ENCODE assay signal across 6 cellular contexts in genomic region chr5:14082523-14082922, GRCh38.
"Had no signal": no experiment of that assay in that cellular context is flagged by ENCODE, and none has a peak within 500 bp of the region (broad histone marks: within the 10 kb centered on the region; RNA-seq: fewer than 3 reads in every experiment).

No MANE protein-coding gene starts in this region.

- H3K4me3 ChIP-seq: GM23248, HAP-1 had no signal

- DNase-seq: GOT3, H7, KBM-7 had no signal

- H3K27ac ChIP-seq: GM23248, HL-60 had no signal

- H2AFZ ChIP-seq: GM23248 had no signal

- H3K9me3 ChIP-seq: HAP-1 had no signal

- H3K4me1 ChIP-seq: HAP-1 had no signal

- H3K9ac ChIP-seq: GM23248 had no signal

- H3K36me3 ChIP-seq: HAP-1 had no signal
